In the genomic region with DNA sequence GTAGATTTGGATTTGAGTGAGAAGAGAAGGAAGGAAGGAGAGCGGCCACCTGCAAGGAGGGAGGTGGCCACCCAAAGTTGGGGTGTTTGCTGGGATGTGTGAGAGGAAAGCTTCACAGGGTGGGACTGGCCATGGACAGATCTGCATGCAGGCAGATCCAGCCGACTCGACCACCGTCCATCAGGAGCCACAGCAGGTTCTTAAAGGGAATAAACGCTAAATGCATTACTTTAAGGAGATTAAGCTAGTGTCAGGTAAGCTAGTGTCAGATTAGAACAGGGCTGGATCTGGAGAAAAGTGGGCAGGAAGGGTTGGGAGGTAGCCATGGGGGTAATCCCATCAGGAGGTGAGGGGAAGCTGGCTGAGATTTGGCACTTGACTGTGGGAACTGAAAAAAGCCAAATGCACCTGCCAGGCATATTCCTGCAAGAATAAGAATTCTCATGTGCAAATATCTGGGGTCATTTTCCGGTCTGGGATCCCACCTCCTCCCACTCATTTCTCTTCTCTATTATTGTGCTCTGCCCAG, we compare ENCODE assay signal across 26 cellular contexts.
"Had no signal": no experiment of that assay in that cellular context is flagged by ENCODE, and none has a peak within 500 bp of the region (broad histone marks: within the 10 kb centered on the region; RNA-seq: fewer than 3 reads in every experiment).

No MANE protein-coding gene starts in this region.

- H3K4me3 Mint-ChIP-seq: activated B cell treated with CpG ODN at 0.5 μM for 24 hours; activated CD4-positive, alpha-beta T cell treated with anti-CD3 and anti-CD28 coated beads for 36 hours; activated naive CD4-positive, alpha-beta T cell treated with anti-CD3 and anti-CD28 coated beads for 36 hours; activated naive CD8-positive, alpha-beta T cell treated with anti-CD3 and anti-CD28 coated beads, Interleukin-2, amount 10 ng/mL, durations not matched to agents 7 days and 5 days; dendritic cell treated with granulocyte-macrophage colony-stimulating factor and Interleukin-4, amounts not matched to agents 40 ng/mL and 50 ng/mL, for 4 days; immature natural killer cell; natural killer cell; stimulated activated naive B cell treated with anti-CD40 and anti-IgM and Interleukin-4, amounts not matched to agents 10 μg/mL and 1 μg/mL and 100 μg/mL, for 72 hours had no signal

- H3K4me1 Mint-ChIP-seq: activated B cell treated with CpG ODN at 0.5 μM for 24 hours; activated CD4-positive, alpha-beta T cell treated with anti-CD3 and anti-CD28 coated beads for 36 hours had no signal

- ATAC-seq: activated CD4-positive, alpha-beta T cell treated with anti-CD3 and anti-CD28 coated beads for 36 hours; foreskin keratinocyte; left lung; natural killer cell; stimulated activated naive B cell treated with anti-CD40 and anti-IgM and Interleukin-4, amounts not matched to agents 10 μg/mL and 1 μg/mL and 100 μg/mL, for 72 hours had no signal

- H3K27me3 Mint-ChIP-seq: activated B cell treated with CpG ODN at 0.5 μM for 24 hours; activated CD4-positive, alpha-beta T cell treated with anti-CD3 and anti-CD28 coated beads for 36 hours; activated naive CD8-positive, alpha-beta T cell treated with anti-CD3 and anti-CD28 coated beads, Interleukin-2, amount 10 ng/mL, durations not matched to agents 7 days and 5 days; dendritic cell treated with granulocyte-macrophage colony-stimulating factor and Interleukin-4, amounts not matched to agents 40 ng/mL and 50 ng/mL, for 4 days had no signal

- H3K27ac ChIP-seq: foreskin keratinocyte, left lung, sigmoid colon, vagina had no signal

- DNase-seq: activated B cell treated with CpG ODN at 0.5 μM for 24 hours; activated CD4-positive, alpha-beta T cell treated with anti-CD3 and anti-CD28 coated beads for 36 hours; activated CD4-positive, alpha-beta T cell treated with anti-CD3 and anti-CD28 coated beads, Interleukin-2, amount 50 U/mL, for 4 hours; activated CD8-positive, alpha-beta memory T cell treated with anti-CD3 and anti-CD28 coated beads for 24 hours; activated CD8-positive, alpha-beta memory T cell treated with anti-CD3 and anti-CD28 coated beads, Interleukin-2, amount 50 U/mL, for 48 hours; activated naive CD4-positive, alpha-beta T cell treated with anti-CD3 and anti-CD28 coated beads for 36 hours; activated naive CD8-positive, alpha-beta T cell treated with anti-CD3 and anti-CD28 coated beads, Interleukin-2, amount 10 ng/mL, durations not matched to agents 7 days and 5 days; activated T-cell treated with anti-CD3 and anti-CD28 coated beads, Interleukin-2, amount 50 U/mL, for 48 hours; amniotic stem cell; effector CD4-positive, alpha-beta T cell; foreskin keratinocyte; immature natural killer cell; left lung; mammary epithelial cell; midbrain; natural killer cell; occipital lobe; posterior cingulate gyrus; sigmoid colon; stimulated activated CD4-positive, alpha-beta T cell treated with anti-CD3 and anti-CD28 coated beads, Interleukin-15, amount 100 ng/mL, for 24 hours; stimulated activated CD8-positive, alpha-beta memory T cell treated with anti-CD3 and anti-CD28 coated beads, Interleukin-4, amount 100 ng/mL, for 48 hours; stimulated activated naive B cell treated with anti-CD40 and anti-IgM and Interleukin-4, amounts not matched to agents 10 μg/mL and 1 μg/mL and 100 μg/mL, for 72 hours; T-helper 9 cell; trophoblast cell had no signal

- H3K36me3 Mint-ChIP-seq: immature natural killer cell; natural killer cell; stimulated activated naive B cell treated with anti-CD40 and anti-IgM and Interleukin-4, amounts not matched to agents 10 μg/mL and 1 μg/mL and 100 μg/mL, for 72 hours had no signal

- H3K9me3 Mint-ChIP-seq: activated B cell treated with CpG ODN at 0.5 μM for 24 hours; activated naive CD4-positive, alpha-beta T cell treated with anti-CD3 and anti-CD28 coated beads for 36 hours; activated naive CD8-positive, alpha-beta T cell treated with anti-CD3 and anti-CD28 coated beads, Interleukin-2, amount 10 ng/mL, durations not matched to agents 7 days and 5 days; dendritic cell treated with granulocyte-macrophage colony-stimulating factor and Interleukin-4, amounts not matched to agents 40 ng/mL and 50 ng/mL, for 4 days; immature natural killer cell; natural killer cell; stimulated activated naive B cell treated with anti-CD40 and anti-IgM and Interleukin-4, amounts not matched to agents 10 μg/mL and 1 μg/mL and 100 μg/mL, for 72 hours had no signal

- H3K27ac Mint-ChIP-seq: activated B cell treated with CpG ODN at 0.5 μM for 24 hours; activated CD4-positive, alpha-beta T cell treated with anti-CD3 and anti-CD28 coated beads for 36 hours; activated naive CD4-positive, alpha-beta T cell treated with anti-CD3 and anti-CD28 coated beads for 36 hours; activated naive CD8-positive, alpha-beta T cell treated with anti-CD3 and anti-CD28 coated beads, Interleukin-2, amount 10 ng/mL, durations not matched to agents 7 days and 5 days; dendritic cell treated with granulocyte-macrophage colony-stimulating factor and Interleukin-4, amounts not matched to agents 40 ng/mL and 50 ng/mL, for 4 days; immature natural killer cell; natural killer cell; stimulated activated naive B cell treated with anti-CD40 and anti-IgM and Interleukin-4, amounts not matched to agents 10 μg/mL and 1 μg/mL and 100 μg/mL, for 72 hours had no signal
